ENCODE assay signal across 8 cellular contexts in the genomic region with DNA sequence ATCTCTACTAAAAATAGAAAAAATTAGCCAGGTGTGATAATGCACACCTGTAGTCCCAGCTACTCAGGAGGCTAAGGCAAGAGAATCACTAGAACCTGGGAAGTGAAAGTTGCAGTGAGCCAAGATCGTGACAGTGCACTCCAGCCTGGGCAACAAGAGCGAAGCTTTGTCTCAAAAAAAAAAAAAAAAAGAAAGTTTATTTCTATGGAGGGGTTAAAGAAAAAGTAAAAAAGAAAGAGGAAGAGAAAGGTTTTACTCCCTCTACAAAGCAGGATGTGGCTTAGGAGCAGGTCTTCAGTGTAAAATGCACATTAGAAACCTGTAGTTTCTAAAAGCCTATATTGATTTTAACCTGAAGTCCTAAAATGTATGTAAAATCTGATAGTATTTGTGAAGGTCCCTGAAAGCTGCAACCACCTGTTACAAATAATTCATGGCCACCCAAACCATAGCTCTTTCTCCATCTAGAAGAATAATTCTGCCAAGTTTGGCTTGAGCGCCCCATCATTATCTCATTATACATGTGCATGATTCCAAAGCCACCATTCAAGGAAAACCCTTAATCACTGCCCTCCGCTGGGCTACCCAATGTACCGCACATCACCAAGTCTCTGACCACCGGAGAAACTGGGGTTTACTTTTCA. TPM values are rescaled to one million over a fixed set of nuclear protein-coding genes. Genes with fewer than 3 reads are reported as not detected.
DNase-seq lines count a peak whose midpoint lies in the region; ATAC-seq and TF ChIP-seq lines count a peak whose summit lies in the region.

No MANE protein-coding gene starts in this region.

- H3K27ac ChIP-seq in RWPE1: no peak overlapping the region

- peak overlapping the region; percentile 93 for H3K27ac Mint-ChIP-seq in activated T-helper 2 cell treated with anti-CD3 and anti-CD28 coated beads, Interferon-gamma antibody, Interleukin-2, Interleukin-4, amounts not matched to agents 10 μg/mL and 5 μg/mL and 100 μg/mL, durations not matched to agents 14 hours and 24 hours and 36 hours
- peak overlapping the region; percentile 94 to 99 (median 98) for H3K27ac Mint-ChIP-seq in naive thymus-derived CD8-positive, alpha-beta T cell
- H3K27ac Mint-ChIP-seq in endothelial cell (ENCODE audit: unreplicated experiment): no peak overlapping the region

- POLR2A ChIA-PET in naive thymus-derived CD8-positive, alpha-beta T cell (lab: Charles Lee): interaction anchor here (0.5 to 11.3 kb wide), 22 partner anchors 9 to 923 kb away, joined by 3 to 225 read pairs (median 4); a partner anchor contains a TSS
- POLR2A ChIA-PET in RWPE1 (lab: Yijun Ruan, JAX; ENCODE audit: low non-redundant PET): no interaction called here

- H3K36me3 Mint-ChIP-seq in activated T-helper 2 cell treated with anti-CD3 and anti-CD28 coated beads, Interferon-gamma antibody, Interleukin-2, Interleukin-4, amounts not matched to agents 10 μg/mL and 5 μg/mL and 100 μg/mL, durations not matched to agents 14 hours and 24 hours and 36 hours (ENCODE audit: low read depth): peaks cover 67% of the 10 kb centered on the region
- peaks cover 0 to 10% (median 7%) of the 10 kb centered on the region in 3 donors for H3K36me3 Mint-ChIP-seq in naive thymus-derived CD8-positive, alpha-beta T cell
- H3K36me3 Mint-ChIP-seq in endothelial cell (ENCODE audit: low read depth, unreplicated experiment): peaks cover 5% of the 10 kb centered on the region

- peak; percentile 29 for ATAC-seq in HG03460 (IDR thresholded peaks at IDR 0.05; ENCODE audit: unreplicated experiment)
- peak; percentile 7 to 19 for ATAC-seq in naive thymus-derived CD8-positive, alpha-beta T cell

- intact Hi-C loops in activated T-helper 2 cell treated with anti-CD3 and anti-CD28 coated beads, Interferon-gamma antibody, Interleukin-2, Interleukin-4, amounts not matched to agents 10 μg/mL and 5 μg/mL and 100 μg/mL, durations not matched to agents 14 hours and 24 hours and 36 hours (cut with micrococcal nuclease): loop anchor here (2.0 to 10.0 kb wide), 4 partner anchors 47 to 1235 kb away; a partner anchor contains a TSS

- DNase-seq in GM12865 (ENCODE audit: low read depth) (peak; percentile 90), endothelial cell (ENCODE audit: low spot score) (no peak), RWPE1 (ENCODE audit: low spot score) (no peak), NCI-H1092 treated with DMSO at 0.1 percent for 48 hours (lab: John Stamatoyannopoulos, UW) (no peak), NCI-H774 (lab: John Stamatoyannopoulos, UW) (no peak)
- peak; percentile 25 for DNase-seq in activated T-helper 2 cell treated with anti-CD3 and anti-CD28 coated beads, Interferon-gamma antibody, Interleukin-2, Interleukin-4, amounts not matched to agents 10 μg/mL and 5 μg/mL and 100 μg/mL, durations not matched to agents 14 hours and 24 hours and 36 hours (ENCODE audit: low spot score)
- DNase-seq in naive thymus-derived CD8-positive, alpha-beta T cell: peak in 3 of 10 donors; percentile 49 to 63 (median 58)

- peak overlapping the region; percentile 97 for H3K4me3 Mint-ChIP-seq in activated T-helper 2 cell treated with anti-CD3 and anti-CD28 coated beads, Interferon-gamma antibody, Interleukin-2, Interleukin-4, amounts not matched to agents 10 μg/mL and 5 μg/mL and 100 μg/mL, durations not matched to agents 14 hours and 24 hours and 36 hours (ENCODE audit: low read depth)
- peak overlapping the region; percentile 97 to 100 (median 99) for H3K4me3 Mint-ChIP-seq in naive thymus-derived CD8-positive, alpha-beta T cell
- no peak overlapping the region for H3K4me3 Mint-ChIP-seq in endothelial cell (ENCODE audit: unreplicated experiment)

- no peak for TF ChIP-seq CTCF in GM12865 (IDR thresholded peaks at IDR 0.05; ENCODE audit: insufficient read depth, low read depth, low read length, missing control alignments)
- TF ChIP-seq CTCF in endothelial cell (IDR thresholded peaks at IDR 0.05; ENCODE audit: unreplicated experiment): no peak
- no peak for TF ChIP-seq CTCF in RWPE1 (conservative IDR thresholded peaks at IDR 0.05; ENCODE audit: low read depth)

- H3K27me3 Mint-ChIP-seq in activated T-helper 2 cell treated with anti-CD3 and anti-CD28 coated beads, Interferon-gamma antibody, Interleukin-2, Interleukin-4, amounts not matched to agents 10 μg/mL and 5 μg/mL and 100 μg/mL, durations not matched to agents 14 hours and 24 hours and 36 hours (ENCODE audit: low read depth): no peaks in the 10 kb centered on the region
- no peaks in the 10 kb centered on the region for H3K27me3 Mint-ChIP-seq in naive thymus-derived CD8-positive, alpha-beta T cell
- peaks cover 11% of the 10 kb centered on the region for H3K27me3 Mint-ChIP-seq in endothelial cell (ENCODE audit: unreplicated experiment)

- CTCF ChIA-PET in RWPE1 (lab: Yijun Ruan, JAX): interaction anchor here (0.7 kb wide), 1 partner anchor 12 kb away, joined by 6 read pairs; no protein-coding TSS in a partner anchor

- peak overlapping the region; percentile 69 for H3K4me3 ChIP-seq in GM12865 (ENCODE audit: low read depth, low read length)

- peaks cover 52% of the 10 kb centered on the region for H3K4me1 Mint-ChIP-seq in activated T-helper 2 cell treated with anti-CD3 and anti-CD28 coated beads, Interferon-gamma antibody, Interleukin-2, Interleukin-4, amounts not matched to agents 10 μg/mL and 5 μg/mL and 100 μg/mL, durations not matched to agents 14 hours and 24 hours and 36 hours (ENCODE audit: low read depth)
- peaks cover 35 to 80% (median 67%) of the 10 kb centered on the region in 4 donors for H3K4me1 Mint-ChIP-seq in naive thymus-derived CD8-positive, alpha-beta T cell
- H3K4me1 Mint-ChIP-seq in endothelial cell (ENCODE audit: unreplicated experiment): peaks cover 25% of the 10 kb centered on the region

- H3K9me3 Mint-ChIP-seq in activated T-helper 2 cell treated with anti-CD3 and anti-CD28 coated beads, Interferon-gamma antibody, Interleukin-2, Interleukin-4, amounts not matched to agents 10 μg/mL and 5 μg/mL and 100 μg/mL, durations not matched to agents 14 hours and 24 hours and 36 hours: no peaks in the 10 kb centered on the region
- no peaks in the 10 kb centered on the region for H3K9me3 Mint-ChIP-seq in naive thymus-derived CD8-positive, alpha-beta T cell
- no peaks in the 10 kb centered on the region for H3K9me3 Mint-ChIP-seq in endothelial cell (ENCODE audit: unreplicated experiment)

RNA-seq across cellular contexts. Expression of a gene that starts 3.4 kb away (rescaled TPM):
- total RNA-seq in activated T-helper 2 cell treated with anti-CD3 and anti-CD28 coated beads, Interferon-gamma antibody, Interleukin-2, Interleukin-4, amounts not matched to agents 10 μg/mL and 5 μg/mL and 100 μg/mL, durations not matched to agents 14 hours and 24 hours and 36 hours: 358 and 359 TPM in 2 replicates
- total RNA-seq in naive thymus-derived CD8-positive, alpha-beta T cell: 100 to 1,000 TPM; 156 to 164 TPM
- polyA plus RNA-seq in naive thymus-derived CD8-positive, alpha-beta T cell: 100 to 1,000 TPM; 130 to 143 (median 136) TPM
- total RNA-seq in endothelial cell (ENCODE audit: unreplicated experiment): 119 TPM

RNA-seq across cellular contexts. Expression of a gene that starts 14.1 kb away (rescaled TPM):
- total RNA-seq in activated T-helper 2 cell treated with anti-CD3 and anti-CD28 coated beads, Interferon-gamma antibody, Interleukin-2, Interleukin-4, amounts not matched to agents 10 μg/mL and 5 μg/mL and 100 μg/mL, durations not matched to agents 14 hours and 24 hours and 36 hours: 22.3 and 23.7 TPM in 2 replicates
- total RNA-seq in naive thymus-derived CD8-positive, alpha-beta T cell: 10 to 100 TPM; 21.9 to 25.3 TPM
- polyA plus RNA-seq in naive thymus-derived CD8-positive, alpha-beta T cell: 1 to 10 TPM; 1.4 to 3.2 (median 2.2) TPM
- total RNA-seq in endothelial cell (ENCODE audit: unreplicated experiment): 63.5 TPM

Comparison
In these comparisons a context has a peak if more than half of its experiments do, and no peak if none do; other contexts are left out.
1. DNase-seq: peak in GM12865 (single experiment) and activated T-helper 2 cell treated with anti-CD3 and anti-CD28 coated beads, Interferon-gamma antibody, Interleukin-2, Interleukin-4, amounts not matched to agents 10 μg/mL and 5 μg/mL and 100 μg/mL, durations not matched to agents 14 hours and 24 hours and 36 hours (single experiment); none in endothelial cell (single experiment), RWPE1 (single experiment), NCI-H1092 treated with DMSO at 0.1 percent for 48 hours (single experiment) and NCI-H774 (single experiment).